16 cellular contexts compared by ENCODE assay signal in the genomic region with DNA sequence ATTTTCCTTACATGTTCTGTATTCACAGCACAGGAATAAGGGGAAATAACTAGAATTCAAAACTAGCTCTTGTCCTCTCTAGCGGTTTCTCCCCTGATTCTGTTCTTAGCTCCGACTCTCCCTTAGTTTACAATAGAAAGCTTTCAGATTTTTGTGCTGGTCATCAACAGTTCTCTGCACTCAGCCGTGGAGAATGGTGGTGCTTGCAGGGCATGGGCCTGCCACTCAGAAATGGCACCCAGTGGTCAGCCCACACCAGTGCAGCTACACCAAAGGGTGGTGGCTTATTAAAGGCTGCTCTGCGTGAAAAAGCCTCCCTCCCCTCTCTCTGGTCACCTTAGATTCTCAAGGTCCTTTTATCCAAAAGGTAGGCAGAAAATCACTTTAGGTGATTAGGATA.
DNase-seq lines count a peak whose midpoint lies in the region; ATAC-seq and TF ChIP-seq lines count a peak whose summit lies in the region.
"Had no signal": no experiment of that assay in that cellular context is flagged by ENCODE, and none has a peak within 500 bp of the region (broad histone marks: within the 10 kb centered on the region; RNA-seq: fewer than 3 reads in every experiment).

No MANE protein-coding gene starts in this region.

- H3K27me3 Mint-ChIP-seq in osteocyte (ENCODE audit: unreplicated experiment), result no peaks in the 10 kb centered on the region

- H3K36me3 ChIP-seq in left ventricle myocardium inferior (no peaks in the 10 kb centered on the region), upper lobe of right lung (no peaks in the 10 kb centered on the region)

- DNase-seq in left ventricle myocardium inferior (no peak), left cardiac atrium (no peak), epithelial cell of proximal tubule (ENCODE audit: low read depth) (no peak), osteocyte (ENCODE audit: extremely low spot score, unreplicated experiment) (peak; percentile 25), upper lobe of right lung (no peak), middle frontal gyrus (ENCODE audit: extremely low spot score, low spot score) (no peak), NCI-H526 treated with DMSO at 0.1 percent for 48 hours (lab: John Stamatoyannopoulos, UW) (no peak)
- DNase-seq: ACHN; activated CD4-positive, alpha-beta memory T cell treated with anti-CD3 and anti-CD28 coated beads, Interleukin-2, amount 10 ng/mL, durations not matched to agents 7 days and 5 days; effector memory CD8-positive, alpha-beta T cell; foreskin keratinocyte; NCI-H1048; psoas muscle; stimulated activated CD4-positive, alpha-beta T cell treated with anti-CD3 and anti-CD28 coated beads, Interleukin-2, amount 100 ng/mL, for 24 hours had no signal

- H3K9me3 ChIP-seq in left ventricle myocardium inferior (replicated peaks) (no peaks in the 10 kb centered on the region), upper lobe of right lung (no peaks in the 10 kb centered on the region)
- H3K9me3 ChIP-seq: psoas muscle had no signal

- intact Hi-C loops in left ventricle myocardium inferior (cut with micrococcal nuclease) (loop anchor here (10.0 kb wide), 1 partner anchor 121 kb away; a partner anchor contains a TSS), left cardiac atrium (cut with DNase I) (no loop called here), upper lobe of right lung (cut with DNase I) (loop anchor here (5.0 kb wide), 1 partner anchor 289 kb away; no protein-coding TSS in a partner anchor)

- ATAC-seq in left cardiac atrium, result no peak
- ATAC-seq in upper lobe of right lung, result peak; percentile 40
- no peak for ATAC-seq in HG02970 (IDR thresholded peaks at IDR 0.05; ENCODE audit: low FRiP score, unreplicated experiment)
- ATAC-seq: activated T-helper 17 cell treated with anti-CD3 and anti-CD28 coated beads, Interleukin-2, amount 50 U/mL, for 72 hours; effector memory CD8-positive, alpha-beta T cell; foreskin keratinocyte had no signal

- no peaks in the 10 kb centered on the region for H3K9me3 Mint-ChIP-seq in osteocyte (ENCODE audit: unreplicated experiment)
- H3K9me3 Mint-ChIP-seq: activated CD4-positive, alpha-beta memory T cell treated with anti-CD3 and anti-CD28 coated beads, Interleukin-2, amount 10 ng/mL, durations not matched to agents 7 days and 5 days; activated T-helper 17 cell treated with anti-CD3 and anti-CD28 coated beads, Interleukin-2, amount 50 U/mL, for 72 hours; effector memory CD8-positive, alpha-beta T cell had no signal

- H3K4me1 ChIP-seq in left ventricle myocardium inferior (peaks cover 63% of the 10 kb centered on the region), upper lobe of right lung (peaks cover 40% of the 10 kb centered on the region)
- H3K4me1 ChIP-seq: foreskin keratinocyte had no signal

- H3K27ac Mint-ChIP-seq in osteocyte (ENCODE audit: unreplicated experiment), result peak overlapping the region; percentile 17
- H3K27ac Mint-ChIP-seq: activated CD4-positive, alpha-beta memory T cell treated with anti-CD3 and anti-CD28 coated beads, Interleukin-2, amount 10 ng/mL, durations not matched to agents 7 days and 5 days; activated T-helper 17 cell treated with anti-CD3 and anti-CD28 coated beads, Interleukin-2, amount 50 U/mL, for 72 hours; effector memory CD8-positive, alpha-beta T cell had no signal

- H3K4me3 Mint-ChIP-seq in osteocyte (ENCODE audit: unreplicated experiment), result no peak overlapping the region
- H3K4me3 Mint-ChIP-seq: activated CD4-positive, alpha-beta memory T cell treated with anti-CD3 and anti-CD28 coated beads, Interleukin-2, amount 10 ng/mL, durations not matched to agents 7 days and 5 days; activated T-helper 17 cell treated with anti-CD3 and anti-CD28 coated beads, Interleukin-2, amount 50 U/mL, for 72 hours; effector memory CD8-positive, alpha-beta T cell had no signal

- peaks cover 74% of the 10 kb centered on the region for H3K4me1 Mint-ChIP-seq in osteocyte (ENCODE audit: unreplicated experiment)
- H3K4me1 Mint-ChIP-seq: activated CD4-positive, alpha-beta memory T cell treated with anti-CD3 and anti-CD28 coated beads, Interleukin-2, amount 10 ng/mL, durations not matched to agents 7 days and 5 days; activated T-helper 17 cell treated with anti-CD3 and anti-CD28 coated beads, Interleukin-2, amount 50 U/mL, for 72 hours had no signal

- H3K4me3 ChIP-seq in left ventricle myocardium inferior (no peak overlapping the region), epithelial cell of proximal tubule (ENCODE audit: low read depth, low read length) (peak overlapping the region; percentile 10), upper lobe of right lung (no peak overlapping the region)
- H3K4me3 ChIP-seq: psoas muscle had no signal

- H3K36me3 Mint-ChIP-seq in osteocyte (ENCODE audit: unreplicated experiment), result peaks cover 8% of the 10 kb centered on the region

- TF ChIP-seq CTCF in left ventricle myocardium inferior (IDR thresholded peaks at IDR 0.05; ENCODE audit: borderline replicate concordance), result no peak
- TF ChIP-seq CTCF in epithelial cell of proximal tubule (conservative IDR thresholded peaks at IDR 0.05; ENCODE audit: low read depth, low read length), result peak; percentile 35
- no peak for TF ChIP-seq CTCF in osteocyte (IDR thresholded peaks at IDR 0.05)
- TF ChIP-seq CTCF in upper lobe of right lung (IDR thresholded peaks at IDR 0.05), result no peak

- H3K27ac ChIP-seq in left ventricle myocardium inferior (replicated peaks), result peak overlapping the region; percentile 41
- H3K27ac ChIP-seq in upper lobe of right lung, result no peak overlapping the region
- H3K27ac ChIP-seq: foreskin keratinocyte had no signal

- no peaks in the 10 kb centered on the region for H3K27me3 ChIP-seq in left ventricle myocardium inferior (ENCODE audit: low read depth)
- H3K27me3 ChIP-seq in upper lobe of right lung, result no peaks in the 10 kb centered on the region
- H3K27me3 ChIP-seq: foreskin keratinocyte had no signal

Comparison
In these comparisons a context has a peak if more than half of its experiments do, and no peak if none do; other contexts are left out.
1. intact Hi-C loops: an anchor here in left ventricle myocardium inferior (10.0 kb wide) and upper lobe of right lung (5.0 kb wide); none called in left cardiac atrium.